In genomic region chr20:34955232-34956040, GRCh38 we compare ENCODE assay signal across 8 cellular contexts. TPM values are rescaled to one million over a fixed set of nuclear protein-coding genes. Genes with fewer than 3 reads are reported as not detected.
DNase-seq lines count a peak whose midpoint lies in the region; ATAC-seq and TF ChIP-seq lines count a peak whose summit lies in the region.

TSS of gene GSS (minus strand) at chr20:34955806. CDS start at chr20:34951852, 3,954 bp downstream.
TSS of gene MYH7B (plus strand) at chr20:34955868. CDS start at chr20:34978006, 22,138 bp downstream.

- H3K4me1 Mint-ChIP-seq in activated naive CD8-positive, alpha-beta T cell (ENCODE audit: low read depth), result peaks cover 24% of the 10 kb centered on the region

- no peaks in the 10 kb centered on the region for H3K27me3 Mint-ChIP-seq in activated naive CD8-positive, alpha-beta T cell

- peaks cover 11 to 15% of the 10 kb centered on the region in 2 experiments; a peak in 3 of 4 replicates for H3K4me1 ChIP-seq in SK-N-SH (ENCODE audit: control insufficient read depth in 1 of 2, insufficient read depth in 2 of 2, low read depth in 1 of 2, low read length in 1 of 2)
- H3K4me1 ChIP-seq in testis, result peaks cover 5% of the 10 kb centered on the region

- H3K9me2 ChIP-seq in SK-N-SH, result no peaks in the 10 kb centered on the region

- H3K4me3 ChIP-seq in SK-N-SH (ENCODE audit: low read depth in 2 of 2, low read length in 1 of 2) (peak within 1 kb of the TSS; percentile 67 to 70), testis (peak within 1 kb of the TSS; percentile 66 to 77)

- TF ChIP-seq EP300 in SK-N-SH (IDR thresholded peaks at IDR 0.05; ENCODE audit: borderline replicate concordance in 1 of 2, low read depth in 1 of 2, low read length in 1 of 2), result no peak

- H3K27ac Mint-ChIP-seq in activated naive CD8-positive, alpha-beta T cell, result peak within 1 kb of the TSS; percentile 97

- TF ChIP-seq CTCF in SK-N-SH (IDR thresholded peaks at IDR 0.05) (peak; percentile 61), omental fat pad (IDR thresholded peaks at IDR 0.05) (no peak), testis (IDR thresholded peaks at IDR 0.05) (peak; percentile 26 to 39 (median 27))

- TF ChIP-seq POLR2A in GM10847 (IDR thresholded peaks at IDR 0.05; ENCODE audit: extremely low read depth, insufficient read length), result peak; percentile 82
- peak; percentile 44 for TF ChIP-seq POLR2A in testis (IDR thresholded peaks at IDR 0.05)

- POLR2A ChIA-PET in SK-N-SH (lab: Yijun Ruan, JAX), result interaction anchor here (0.5 to 2.1 kb wide), 6 partner anchors 13 to 83 kb away, joined by 3 to 8 read pairs (median 4); partner anchors contain the start of genes ACSS2 and GGT7

- under 1% methylated on average over 43 of the region's 62 CpGs for WGBS in SK-N-SH (ENCODE audit: low lambda C conversion rate)
- 1 to 2% methylated on average over 31 to 58 of the region's 62 CpGs for WGBS in testis, 2 donors

- H3K36me3 ChIP-seq in SK-N-SH (replicated peaks in 1 of 2; ENCODE audit: control insufficient read depth in 1 of 2, insufficient read depth in 2 of 2, low read length in 1 of 2) (peaks cover 9 to 11% of the 10 kb centered on the region in 2 experiments), testis (ENCODE audit: low read depth, missing control alignments) (no peaks in the 10 kb centered on the region)

- peak; percentile 94 for DNase-seq in NCI-H1092 (lab: John Stamatoyannopoulos, UW)
- DNase-seq in SK-N-SH, result peak; percentile 96
- peak; percentile 98 for DNase-seq in glomerular visceral epithelial cell (ENCODE audit: extremely low spot score)
- DNase-seq in omental fat pad (ENCODE audit: low spot score), result peak; percentile 99
- DNase-seq in testis, result peak; percentile 98

- H3K9me3 ChIP-seq in SK-N-SH, result no peaks in the 10 kb centered on the region
- no peaks in the 10 kb centered on the region for H3K9me3 ChIP-seq in testis

- no peaks in the 10 kb centered on the region for H4K20me1 ChIP-seq in SK-N-SH (ENCODE audit: insufficient read depth)

- no peaks in the 10 kb centered on the region for H3K9me3 Mint-ChIP-seq in activated naive CD8-positive, alpha-beta T cell (ENCODE audit: low read depth)

- H3K9ac ChIP-seq in SK-N-SH, result peak within 1 kb of the TSS; percentile 80

- peak within 1 kb of the TSS; percentile 98 for H3K4me3 Mint-ChIP-seq in activated naive CD8-positive, alpha-beta T cell

- peaks cover 28% of the 10 kb centered on the region; the same call in 1 of the 2 replicates for H3K79me2 ChIP-seq in SK-N-SH (ENCODE audit: insufficient read depth)

- H3K27me3 ChIP-seq in SK-N-SH (ENCODE audit: insufficient read depth) (no peaks in the 10 kb centered on the region), testis (no peaks in the 10 kb centered on the region)

- CTCF ChIA-PET in SK-N-SH (lab: Yijun Ruan, JAX), result interaction anchor here (0.6 to 4.5 kb wide), 13 partner anchors 15 to 190 kb away, joined by 3 to 61 read pairs (median 4); partner anchors contain the start of gene GGT7

- H3K27ac ChIP-seq in SK-N-SH (ENCODE audit: low read depth in 2 of 2, low read length in 1 of 2), result peak within 1 kb of the TSS; percentile 84 to 95
- peak within 1 kb of the TSS; percentile 87 to 88 for H3K27ac ChIP-seq in testis

- peak; percentile 90 for ATAC-seq in HG02610 (IDR thresholded peaks at IDR 0.05; ENCODE audit: unreplicated experiment)
- ATAC-seq in omental fat pad (ENCODE audit: low FRiP score), result peak; percentile 98

- peak within 1 kb of the TSS; percentile 95 for H2AFZ ChIP-seq in SK-N-SH (ENCODE audit: low read depth)

- H3K36me3 Mint-ChIP-seq in activated naive CD8-positive, alpha-beta T cell, result no peaks in the 10 kb centered on the region

- intact Hi-C loops in testis (cut with DNase I; ENCODE audit: low total_unique reads), result loop anchor here (5.0 kb wide), 1 partner anchor 83 kb away; the partner anchor contains the start of gene GGT7

- H3F3A ChIP-seq in SK-N-SH (replicated peaks; ENCODE audit: insufficient read depth), result no peaks in the 10 kb centered on the region

- peak within 1 kb of the TSS; percentile 81 for H3K4me2 ChIP-seq in SK-N-SH

- TF ChIP-seq RAD21 in SK-N-SH (IDR thresholded peaks at IDR 0.05; ENCODE audit: low read length), result peak; percentile 77

TF ChIP-seq in SK-N-SH, 30 proteins besides CTCF, POLR2A, EP300 and RAD21 (continues in another document):
- TF ChIP-seq NRF1 (IDR thresholded peaks at IDR 0.05; ENCODE audit: low read depth, low read length) (peak; percentile 78), JUND (IDR thresholded peaks at IDR 0.05) (no peak), POLR2AphosphoS5 (IDR thresholded peaks at IDR 0.05; ENCODE audit: low read depth, low read length) (peak; percentile 91), REST (IDR thresholded peaks at IDR 0.05; ENCODE audit: low read depth, low read length) (peak; percentile 77), NFIC (IDR thresholded peaks at IDR 0.05; ENCODE audit: borderline replicate concordance) (peak; percentile 32; the same call in 1 of the 2 replicates), USF1 (IDR thresholded peaks at IDR 0.05; ENCODE audit: borderline replicate concordance, low read depth) (no peak), GABPA (IDR thresholded peaks at IDR 0.05; ENCODE audit: low read depth) (no peak), RFX5 (IDR thresholded peaks at IDR 0.05; ENCODE audit: low read length) (no peak), CHD2 (IDR thresholded peaks at IDR 0.05; ENCODE audit: low read length, partially characterized antibody) (peak; percentile 90), EZH2phosphoT487 (IDR thresholded peaks at IDR 0.05; ENCODE audit: borderline replicate concordance, low read depth) (no peak), ELF1 (IDR thresholded peaks at IDR 0.05) (peak; percentile 54; the same call in 1 of the 2 replicates), FOXM1 (IDR thresholded peaks at IDR 0.05; ENCODE audit: low read depth) (no peak), SMC3 (IDR thresholded peaks at IDR 0.05; ENCODE audit: low read depth, low read length) (peak; percentile 70), MAX (IDR thresholded peaks at IDR 0.05; ENCODE audit: low read depth) (peak; percentile 78), FOSL2 (IDR thresholded peaks at IDR 0.05; ENCODE audit: borderline replicate concordance, low read depth) (0 out of 2 replicates have a peak, but pooled peaks have one; percentile 5), IRF3 (IDR thresholded peaks at IDR 0.05; ENCODE audit: low read depth, low read length) (no peak), RXRA (IDR thresholded peaks at IDR 0.05; ENCODE audit: borderline replicate concordance, low read depth) (no peak), FOXJ3 (CRISPR knock-in tag; IDR thresholded peaks at IDR 0.05) (peak; percentile 16; the same call in 1 of the 2 replicates)

RNA-seq across cellular contexts. Expression of gene GSS, which starts in this region (rescaled TPM):
- polyA plus RNA-seq in SK-N-SH (2012; rRNA removed), result 95.6 and 117 TPM in 2 replicates
- polyA plus RNA-seq in SK-N-SH (2012; cell fraction: cytosol; rRNA removed), result 61.2 and 78.3 TPM in 2 replicates
- polyA plus RNA-seq in SK-N-SH (2012; cell fraction: nucleus; rRNA removed), result 247 and 324 TPM in 2 replicates
- 10 to 100 TPM; 32.1 to 39.6 (median 33.2) TPM for total RNA-seq in omental fat pad
- 10 to 100 TPM; 79.3 to 87.9 TPM for total RNA-seq in testis
- 52.8 TPM for polyA plus RNA-seq in testis (ENCODE audit: insufficient read depth, low read depth, low replicate concordance)

RNA-seq across cellular contexts. Expression of gene MYH7B, which starts in this region (rescaled TPM):
- 0.32 and 0.41 TPM in 2 replicates for polyA plus RNA-seq in SK-N-SH (2012; rRNA removed)
- 0.06 and 0.47 TPM in 2 replicates for polyA plus RNA-seq in SK-N-SH (2012; cell fraction: cytosol; rRNA removed)
- 1.6 and 1.9 TPM in 2 replicates for polyA plus RNA-seq in SK-N-SH (2012; cell fraction: nucleus; rRNA removed)
- under 1 TPM; 0.19 to 0.56 (median 0.40) TPM for total RNA-seq in omental fat pad
- total RNA-seq in testis, result 10 to 100 TPM; 21.8 to 30.2 TPM
- 24.3 TPM for polyA plus RNA-seq in testis (ENCODE audit: insufficient read depth, low read depth, low replicate concordance)

Comparison
In these comparisons a context has a peak if more than half of its experiments do, and no peak if none do; other contexts are left out.
1. Peak in every context shown above with its lines: DNase-seq, ATAC-seq, H3K4me3 ChIP-seq and H3K27ac ChIP-seq.
2. RNA of gene MYH7B (total RNA-seq): 21.8 to 30.2 TPM in testis; 0.19 to 0.56 TPM in omental fat pad; every median in the first group is over 10 times any median in the second.
3. CTCF ChIP-seq: peak in SK-N-SH (single experiment) and testis (3 of 3); none in omental fat pad (0 of 3).